In genomic region chr2:62415518-62415917, GRCh38 we compare ENCODE assay signal across 14 cellular contexts.
DNase-seq lines count a peak whose midpoint lies in the region; ATAC-seq and TF ChIP-seq lines count a peak whose summit lies in the region.
"Had no signal": no experiment of that assay in that cellular context is flagged by ENCODE, and none has a peak within 500 bp of the region (broad histone marks: within the 10 kb centered on the region; RNA-seq: fewer than 3 reads in every experiment).

No MANE protein-coding gene starts in this region.

- no peak overlapping the region for H3K4me2 ChIP-seq in mammary epithelial cell (ENCODE audit: insufficient read depth, low read depth, low read length)
- H3K4me2 ChIP-seq in osteoblast (ENCODE audit: insufficient read depth, low read length), result no peak overlapping the region

- intact Hi-C loops in mammary epithelial cell (cut with micrococcal nuclease), result no loop called here

- DNase-seq in mammary epithelial cell (no peak), osteoblast (ENCODE audit: insufficient read length, low spot score, missing footprints) (no peak), foreskin keratinocyte (no peak), GM19240 (ENCODE audit: insufficient read length, low spot score) (no peak), amygdala (lab: John Stamatoyannopoulos, UW) (no peak)
- DNase-seq: kidney glomerular epithelial cell; stimulated activated CD4-positive, alpha-beta T cell treated with anti-CD3 and anti-CD28 coated beads, Interleukin-2, amount 100 ng/mL, for 48 hours; stimulated activated CD8-positive, alpha-beta memory T cell treated with anti-CD3 and anti-CD28 coated beads, Interleukin-4, amount 100 ng/mL, for 48 hours; SW 1271; thyroid gland; WERI-Rb-1 had no signal

- peak overlapping the region; percentile 27 for H2AFZ ChIP-seq in mammary epithelial cell (ENCODE audit: low read depth, low read length)
- H2AFZ ChIP-seq in osteoblast (ENCODE audit: low read length), result peak overlapping the region; percentile 62

- H3K4me1 ChIP-seq in mammary epithelial cell (ENCODE audit: insufficient read depth, low read length) (peaks cover 16% of the 10 kb centered on the region), osteoblast (ENCODE audit: insufficient read depth, low read length) (peaks cover 12% of the 10 kb centered on the region), foreskin keratinocyte (peaks cover 4% of the 10 kb centered on the region)

- H3K36me3 ChIP-seq in mammary epithelial cell (ENCODE audit: insufficient read depth, low read length), result no peaks in the 10 kb centered on the region
- no peaks in the 10 kb centered on the region for H3K36me3 ChIP-seq in osteoblast (ENCODE audit: insufficient read depth, low read length)
- H3K36me3 ChIP-seq: ascending aorta, thyroid gland, WERI-Rb-1 had no signal

- H3K27ac ChIP-seq in mammary epithelial cell (ENCODE audit: insufficient read depth, low read depth, low read length), result no peak overlapping the region
- no peak overlapping the region for H3K27ac ChIP-seq in osteoblast (ENCODE audit: low read depth, low read length)
- no peak overlapping the region for H3K27ac ChIP-seq in foreskin keratinocyte
- H3K27ac ChIP-seq: ascending aorta, thyroid gland, WERI-Rb-1 had no signal

- CTCF ChIA-PET in mammary epithelial cell (lab: Charles Lee; ENCODE audit: low non-redundant PET), result no interaction called here

- H3K79me2 ChIP-seq in mammary epithelial cell (ENCODE audit: insufficient read depth, low read length), result no peaks in the 10 kb centered on the region
- H3K79me2 ChIP-seq in osteoblast (ENCODE audit: insufficient read depth, low read length), result no peaks in the 10 kb centered on the region

- ATAC-seq in GM18909 (IDR thresholded peaks at IDR 0.05; ENCODE audit: poor library complexity, unreplicated experiment), result peak; percentile 2
- peak; percentile 14 for ATAC-seq in HG02588 (IDR thresholded peaks at IDR 0.05; ENCODE audit: unreplicated experiment)
- ATAC-seq in foreskin keratinocyte, result no peak

- WGBS in mammary epithelial cell (ENCODE audit: low coverage, missing lambda C conversion rate), result 84% methylated on average over 2 of the region's 2 CpGs

- no peak overlapping the region for H3K4me3 ChIP-seq in mammary epithelial cell (replicated peaks in 1 of 3; ENCODE audit: insufficient read depth in 1 of 3, low read depth in 2 of 3, low read length in 3 of 3)
- H3K4me3 ChIP-seq in osteoblast (ENCODE audit: insufficient read depth, low read length), result no peak overlapping the region
- H3K4me3 ChIP-seq: ascending aorta, thyroid gland had no signal

- dilution Hi-C loops in mammary epithelial cell (cut with HindIII; ENCODE audit: low sequenced_read_pairs), result no loop called here

- no peak overlapping the region for H3K9ac ChIP-seq in mammary epithelial cell (ENCODE audit: insufficient read depth, low read length)

- no peak for TF ChIP-seq CTCF in mammary epithelial cell (conservative IDR thresholded peaks at IDR 0.05 in 1 of 2, IDR thresholded peaks at IDR 0.05 in 1 of 2; ENCODE audit: extremely low read depth in 1 of 2, insufficient read depth in 1 of 2, low read depth in 1 of 2, low read length in 2 of 2)
- no peak for TF ChIP-seq CTCF in osteoblast (IDR thresholded peaks at IDR 0.05; ENCODE audit: extremely low read depth, low read depth, low read length)
- no peak for TF ChIP-seq CTCF in foreskin keratinocyte (conservative IDR thresholded peaks at IDR 0.05)

- in situ Hi-C loops in mammary epithelial cell (cut with MboI; ENCODE audit: low sequenced_read_pairs in 2 of 2), result no loop called here

- H3K9me3 ChIP-seq in mammary epithelial cell (replicated peaks; ENCODE audit: insufficient read depth, low read length) (no peaks in the 10 kb centered on the region), osteoblast (ENCODE audit: low read depth, low read length) (no peaks in the 10 kb centered on the region)
- H3K9me3 ChIP-seq: ascending aorta, thyroid gland had no signal

- no peaks in the 10 kb centered on the region for H4K20me1 ChIP-seq in mammary epithelial cell (ENCODE audit: insufficient read depth, low read length)
- H4K20me1 ChIP-seq in osteoblast (ENCODE audit: insufficient read depth, low read length), result no peaks in the 10 kb centered on the region

- no TSS peak for BruUV-seq in mammary epithelial cell (replicated peaks; lab: Mats Ljungman, UMichigan)

- H3K27me3 ChIP-seq in mammary epithelial cell (ENCODE audit: insufficient read depth, low read length) (no peaks in the 10 kb centered on the region), osteoblast (ENCODE audit: insufficient read depth, low read length) (no peaks in the 10 kb centered on the region), foreskin keratinocyte (no peaks in the 10 kb centered on the region)
- H3K27me3 ChIP-seq: ascending aorta, thyroid gland had no signal
